15 cellular contexts compared by ENCODE assay signal in the genomic region with DNA sequence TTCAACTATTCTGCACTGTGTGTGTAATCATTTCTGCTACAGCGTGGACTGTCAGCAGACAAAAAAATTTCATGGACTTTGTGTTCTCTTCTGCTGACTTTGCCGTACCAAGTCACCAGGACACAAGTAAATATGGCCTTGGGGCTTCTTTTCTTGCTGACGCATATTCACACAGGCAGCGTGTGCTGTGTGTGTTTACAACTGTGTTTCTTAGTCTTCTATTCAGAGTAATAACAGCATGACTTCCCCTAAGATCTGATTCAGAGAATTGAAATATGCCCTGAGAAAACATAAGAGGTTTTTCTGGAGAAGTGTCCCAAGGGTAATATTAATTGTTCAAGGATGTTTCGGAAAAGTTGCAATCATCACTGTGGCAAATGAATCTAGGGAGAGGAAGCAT. TPM values are rescaled to one million over a fixed set of nuclear protein-coding genes. Genes with fewer than 3 reads are reported as not detected.
A peak's percentile ranks its signal among the peaks of the same experiment; 100 is the strongest.
DNase-seq lines count a peak whose midpoint lies in the region; ATAC-seq and TF ChIP-seq lines count a peak whose summit lies in the region.
"Had no signal": no experiment of that assay in that cellular context is flagged by ENCODE, and none has a peak within 500 bp of the region (broad histone marks: within the 10 kb centered on the region; RNA-seq: fewer than 3 reads in every experiment).

No MANE protein-coding gene starts in this region.

- no peak overlapping the region for H3K4me3 ChIP-seq in prostate gland
- H3K4me3 ChIP-seq: body of pancreas had no signal

- H3K9me3 ChIP-seq in prostate gland = no peaks in the 10 kb centered on the region
- H3K9me3 ChIP-seq: body of pancreas had no signal

- intact Hi-C loops in prostate gland (cut with DNase I) = no loop called here

- no peaks in the 10 kb centered on the region for H3K36me3 Mint-ChIP-seq in endothelial cell (ENCODE audit: low read depth, unreplicated experiment)

- H3K4me1 ChIP-seq in prostate gland (replicated peaks) = peaks cover 5% of the 10 kb centered on the region
- H3K4me1 ChIP-seq: body of pancreas had no signal

- no peak for TF ChIP-seq POLR2A in prostate gland (IDR thresholded peaks at IDR 0.05)

- H3K27ac Mint-ChIP-seq in endothelial cell (ENCODE audit: unreplicated experiment) = no peak overlapping the region
- H3K27ac Mint-ChIP-seq: stimulated activated naive CD8-positive, alpha-beta T cell treated with anti-CD3 and anti-CD28 coated beads, Interleukin-15, Interleukin-2, amounts not matched to agents 100 ng/mL and 50 ng/mL, for 24 hours had no signal

- ATAC-seq in GM19023 (IDR thresholded peaks at IDR 0.05; ENCODE audit: unreplicated experiment) = no peak
- ATAC-seq: body of pancreas had no signal

- no peak for TF ChIP-seq CTCF in prostate gland (IDR thresholded peaks at IDR 0.05)
- TF ChIP-seq CTCF in endothelial cell (IDR thresholded peaks at IDR 0.05; ENCODE audit: unreplicated experiment) = no peak

- H3K27ac ChIP-seq in prostate gland = peak overlapping the region in 1 of 2 donors; percentile 48
- H3K27ac ChIP-seq: body of pancreas, epithelial cell of prostate had no signal

- no peak overlapping the region for H3K4me3 Mint-ChIP-seq in endothelial cell (ENCODE audit: unreplicated experiment)
- H3K4me3 Mint-ChIP-seq: stimulated activated naive CD8-positive, alpha-beta T cell treated with anti-CD3 and anti-CD28 coated beads, Interleukin-15, Interleukin-2, amounts not matched to agents 100 ng/mL and 50 ng/mL, for 24 hours had no signal

- WGBS in prostate gland = 41% methylated on average over 5 of the region's 5 CpGs

- H3K36me3 ChIP-seq in prostate gland = no peaks in the 10 kb centered on the region

- DNase-seq in COLO829 (ENCODE audit: low spot score) (peak; percentile 51), RPMI7951 (ENCODE audit: low read depth) (peak; percentile 78), fibroblast of the conjunctiva (ENCODE audit: low read depth) (peak; percentile 28), prostate gland (ENCODE audit: low spot score) (peak; percentile 52), Ammon's horn (ENCODE audit: low spot score) (no peak), endothelial cell (ENCODE audit: low spot score) (no peak), HUDEP-2 (lab: John Stamatoyannopoulos, UW; ENCODE audit: unreplicated experiment in 76 of 76) (no peak)
- DNase-seq: activated CD4-positive, alpha-beta T cell treated with anti-CD3 and anti-CD28 coated beads, Interleukin-2, amount 50 U/mL, for 1 hour; body of pancreas; NCI-H510A; retina had no signal

- H3K9me3 Mint-ChIP-seq in endothelial cell (ENCODE audit: unreplicated experiment) = no peaks in the 10 kb centered on the region
- H3K9me3 Mint-ChIP-seq: stimulated activated naive CD8-positive, alpha-beta T cell treated with anti-CD3 and anti-CD28 coated beads, Interleukin-15, Interleukin-2, amounts not matched to agents 100 ng/mL and 50 ng/mL, for 24 hours had no signal

- H3K27me3 ChIP-seq in prostate gland (replicated peaks; ENCODE audit: insufficient read depth) = no peaks in the 10 kb centered on the region
- H3K27me3 ChIP-seq: body of pancreas had no signal

- H3K27me3 Mint-ChIP-seq in endothelial cell (ENCODE audit: unreplicated experiment) = no peaks in the 10 kb centered on the region

- peaks cover 5% of the 10 kb centered on the region for H3K4me1 Mint-ChIP-seq in endothelial cell (ENCODE audit: unreplicated experiment)

RNA-seq across cellular contexts. Expression of a gene that starts 47.2 kb away (rescaled TPM):
- total RNA-seq in RPMI7951 (2014; rRNA removed; shearing (Covaris generic)) = not detected in 2 replicates
- total RNA-seq in prostate gland = 1 to 10 TPM in 1 of 2 donors, not detected in 1; 1.2 TPM
- 57.9 TPM for total RNA-seq in endothelial cell (ENCODE audit: unreplicated experiment)
- total RNA-seq: body of pancreas; T-helper 2 cell treated with Interferon-gamma antibody and Interleukin-4, amounts not matched to agents 100 ng/mL and 5 ng/mL, for 36 hours had no signal

Comparison
In these comparisons a context has a peak if more than half of its experiments do, and no peak if none do; other contexts are left out.
1. DNase-seq: peak in COLO829 (single experiment), RPMI7951 (single experiment), fibroblast of the conjunctiva (single experiment) and prostate gland (single experiment); none in Ammon's horn (single experiment), endothelial cell (single experiment) and HUDEP-2 (0 of 76).
2. RNA of a gene that starts 47.2 kb away (total RNA-seq): 57.9 TPM in endothelial cell (single experiment); 1.2 TPM in prostate gland and not detected in RPMI7951; every median in the first group is over 10 times any median in the second.